7 cellular contexts compared by ENCODE assay signal in the genomic region with DNA sequence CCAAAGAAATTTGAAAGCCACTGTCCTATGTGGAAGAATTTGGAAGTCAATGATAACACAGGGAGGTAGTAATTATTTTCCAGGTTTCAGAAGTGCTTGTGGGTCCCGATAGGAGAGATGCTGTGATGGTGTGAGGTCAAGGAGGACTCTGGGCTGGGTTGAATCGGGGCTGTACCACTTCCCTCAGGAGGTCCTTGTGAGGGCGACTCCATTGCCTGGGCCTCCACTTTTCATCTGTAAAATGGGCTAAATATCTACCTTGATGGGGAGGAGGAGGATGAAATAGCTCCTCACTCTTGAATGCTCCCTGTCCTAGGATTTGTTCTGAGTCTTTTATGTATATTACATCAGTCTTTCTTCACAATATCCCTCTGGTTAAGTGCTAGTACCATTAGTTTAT. TPM values are rescaled to one million over a fixed set of nuclear protein-coding genes. Genes with fewer than 3 reads are reported as not detected.
"Had no signal": no experiment of that assay in that cellular context is flagged by ENCODE, and none has a peak within 500 bp of the region (broad histone marks: within the 10 kb centered on the region; RNA-seq: fewer than 3 reads in every experiment).

No MANE protein-coding gene starts in this region.

- H3K4me3 Mint-ChIP-seq: GM23338, H9, HFFc6 had no signal

- H3K27ac Mint-ChIP-seq: GM23338, H9, HFFc6 had no signal

- H3K4me3 ChIP-seq: GM23338 had no signal

- DNase-seq: H9, HCEC 1CT, HFFc6, IMR-90, KBM-7 had no signal

- H3K4me2 ChIP-seq: GM23338 had no signal

- H3K9me3 Mint-ChIP-seq: HFFc6 had no signal

RNA-seq across cellular contexts. Expression of a gene that starts 59.0 kb away (rescaled TPM):
- total RNA-seq: GM23338, HT-29 had no signal
